In genomic region chr5:95931118-95931833, GRCh38 we compare ENCODE assay signal across 1 cellular context.
TF ChIP-seq lines count a peak whose summit lies in the region.

No MANE protein-coding gene starts in this region.

TF ChIP-seq in IMR-90, 13 proteins besides CTCF, POLR2A, EP300 and RAD21:
- TF ChIP-seq RCOR1 (IDR thresholded peaks at IDR 0.05; ENCODE audit: insufficient replicate concordance, low read length) (no peak), FOS (IDR thresholded peaks at IDR 0.05; ENCODE audit: low read depth, low read length) (no peak), MAFK (IDR thresholded peaks at IDR 0.05; ENCODE audit: low read depth, low read length) (no peak), MXI1 (IDR thresholded peaks at IDR 0.05; ENCODE audit: borderline replicate concordance, low read depth, low read length) (no peak), RFX5 (IDR thresholded peaks at IDR 0.05; ENCODE audit: low read depth, low read length) (no peak)
- TF ChIP-seq, protein P1, sequence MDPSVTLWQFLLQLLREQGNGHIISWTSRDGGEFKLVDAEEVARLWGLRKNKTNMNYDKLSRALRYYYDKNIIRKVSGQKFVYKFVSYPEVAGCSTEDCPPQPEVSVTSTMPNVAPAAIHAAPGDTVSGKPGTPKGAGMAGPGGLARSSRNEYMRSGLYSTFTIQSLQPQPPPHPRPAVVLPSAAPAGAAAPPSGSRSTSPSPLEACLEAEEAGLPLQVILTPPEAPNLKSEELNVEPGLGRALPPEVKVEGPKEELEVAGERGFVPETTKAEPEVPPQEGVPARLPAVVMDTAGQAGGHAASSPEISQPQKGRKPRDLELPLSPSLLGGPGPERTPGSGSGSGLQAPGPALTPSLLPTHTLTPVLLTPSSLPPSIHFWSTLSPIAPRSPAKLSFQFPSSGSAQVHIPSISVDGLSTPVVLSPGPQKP (IDR thresholded peaks at IDR 0.05; ENCODE audit: borderline replicate concordance, low read depth, low read length), result no peak
TF ChIP-seq in IMR-90: peak in this region for 0.
